In the genomic region with DNA sequence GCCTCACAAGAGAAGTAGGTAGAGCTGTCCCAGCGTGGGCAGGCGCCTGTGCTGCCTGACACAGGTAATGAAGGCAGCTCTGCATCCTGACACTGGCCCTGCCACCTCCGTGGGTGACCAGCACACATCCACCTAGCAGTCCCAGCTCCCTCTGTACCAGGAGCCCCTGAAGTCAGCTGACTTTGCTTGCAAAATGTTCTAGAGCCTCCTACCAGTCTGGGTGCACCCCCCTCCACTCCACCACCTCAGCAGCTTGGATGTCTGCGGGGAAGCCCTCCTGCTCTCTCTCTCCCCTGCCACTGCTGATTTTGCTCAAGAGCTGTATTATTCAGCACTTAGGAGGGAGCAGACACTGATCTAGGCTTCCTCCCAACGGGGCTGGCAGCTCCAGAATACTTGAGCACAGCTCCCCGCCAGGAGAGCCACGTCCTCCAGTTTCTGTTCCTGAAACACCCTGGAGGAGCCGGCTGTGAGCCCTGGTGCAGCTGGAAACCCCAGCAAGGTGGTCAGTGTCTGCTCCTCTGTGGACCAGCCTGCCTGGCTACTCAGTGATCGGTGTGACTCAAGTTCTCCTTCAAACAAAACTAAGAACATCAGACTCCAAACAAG, we compare ENCODE assay signal across 6 cellular contexts. TPM values are rescaled to one million over a fixed set of nuclear protein-coding genes. Genes with fewer than 3 reads are reported as not detected.
A peak's percentile ranks its signal among the peaks of the same experiment; 100 is the strongest.
DNase-seq lines count a peak whose midpoint lies in the region; ATAC-seq lines count a peak whose summit lies in the region.

No MANE protein-coding gene starts in this region.

- no peaks in the 10 kb centered on the region for H3K27me3 Mint-ChIP-seq in activated naive CD8-positive, alpha-beta T cell treated with anti-CD3 and anti-CD28 coated beads for 36 hours

- peaks cover 43% of the 10 kb centered on the region for H3K4me1 ChIP-seq in mesodermal cell (ENCODE audit: control insufficient read depth, insufficient read depth, low read length, poor library complexity, severe bottlenecking)

- H3K4me3 ChIP-seq in mesodermal cell (ENCODE audit: extremely low read depth, insufficient read depth, low read length, poor library complexity, severe bottlenecking), result peak overlapping the region; percentile 95

- peaks cover 18% of the 10 kb centered on the region; the same call in 1 of the 2 replicates for H3K36me3 ChIP-seq in KOPT-K1 (ENCODE audit: insufficient read depth, low read length)
- H3K36me3 ChIP-seq in mesodermal cell (ENCODE audit: control insufficient read depth, insufficient read depth, low read length), result peaks cover 23% of the 10 kb centered on the region

- peak overlapping the region; percentile 95 for H3K27ac Mint-ChIP-seq in activated naive CD8-positive, alpha-beta T cell treated with anti-CD3 and anti-CD28 coated beads for 36 hours

- no peaks in the 10 kb centered on the region for H3K9me3 Mint-ChIP-seq in activated naive CD8-positive, alpha-beta T cell treated with anti-CD3 and anti-CD28 coated beads for 36 hours

- H3K4me3 Mint-ChIP-seq in activated naive CD8-positive, alpha-beta T cell treated with anti-CD3 and anti-CD28 coated beads for 36 hours, result peak overlapping the region; percentile 89

- WGBS in mesodermal cell (ENCODE audit: insufficient coverage in 2 of 2), 2 experiments, result 52 to 55% methylated on average over 9 of the region's 9 CpGs

- H3K36me3 Mint-ChIP-seq in activated naive CD8-positive, alpha-beta T cell treated with anti-CD3 and anti-CD28 coated beads for 36 hours, result peaks cover 20% of the 10 kb centered on the region

- H3K9me3 ChIP-seq in KOPT-K1 (ENCODE audit: insufficient read depth, low read length, poor library complexity, severe bottlenecking) (no peaks in the 10 kb centered on the region), mesodermal cell (ENCODE audit: control insufficient read depth, low read length) (no peaks in the 10 kb centered on the region)

- H3K4me1 Mint-ChIP-seq in activated naive CD8-positive, alpha-beta T cell treated with anti-CD3 and anti-CD28 coated beads for 36 hours, result peaks cover 44% of the 10 kb centered on the region

- no peak for ATAC-seq in GM18870 (IDR thresholded peaks at IDR 0.05; ENCODE audit: unreplicated experiment)

- H3K27ac ChIP-seq in KOPT-K1 (ENCODE audit: low read depth, low read length, poor library complexity, severe bottlenecking) (peak overlapping the region; percentile 62), mesodermal cell (ENCODE audit: low read depth, low read length, severe bottlenecking) (no peak overlapping the region)

- peak; percentile 39 for DNase-seq in activated naive CD8-positive, alpha-beta T cell treated with anti-CD3 and anti-CD28 coated beads for 36 hours
- DNase-seq in NCI-H2196 (lab: John Stamatoyannopoulos, UW; ENCODE audit: unreplicated experiment) (no peak), NCI-H1436 (lab: John Stamatoyannopoulos, UW) (no peak)

RNA-seq across cellular contexts. Expression of a gene that starts 1.0 kb away (rescaled TPM):
- 10 to 100 TPM; 58.7 to 59.0 TPM for total RNA-seq in activated naive CD8-positive, alpha-beta T cell treated with anti-CD3 and anti-CD28 coated beads for 36 hours
- 30.4 TPM for polyA plus RNA-seq in mesodermal cell (2013, experiment 1 of 2)
- polyA plus RNA-seq in mesodermal cell (2013, experiment 2 of 2), result 27.9 TPM

RNA-seq across cellular contexts. Expression of a gene that starts 1.1 kb away (rescaled TPM):
- 10 to 100 TPM; 59.7 to 62.7 TPM for total RNA-seq in activated naive CD8-positive, alpha-beta T cell treated with anti-CD3 and anti-CD28 coated beads for 36 hours
- polyA plus RNA-seq in mesodermal cell (2013, experiment 1 of 2), result 21.9 TPM
- 16.2 TPM for polyA plus RNA-seq in mesodermal cell (2013, experiment 2 of 2)

RNA-seq across cellular contexts. Expression of a gene that starts 18.9 kb away (rescaled TPM):
- total RNA-seq in activated naive CD8-positive, alpha-beta T cell treated with anti-CD3 and anti-CD28 coated beads for 36 hours, result 1 to 10 TPM; 2.0 to 2.2 TPM
- polyA plus RNA-seq in mesodermal cell (2013, experiment 1 of 2), result 0.55 TPM
- 0.40 TPM for polyA plus RNA-seq in mesodermal cell (2013, experiment 2 of 2)

RNA-seq across cellular contexts. Expression of a gene that starts 42.3 kb away (rescaled TPM):
- total RNA-seq in activated naive CD8-positive, alpha-beta T cell treated with anti-CD3 and anti-CD28 coated beads for 36 hours, result 10 to 100 TPM; 53.3 to 56.6 TPM
- 130 TPM for polyA plus RNA-seq in mesodermal cell (2013, experiment 1 of 2)
- 117 TPM for polyA plus RNA-seq in mesodermal cell (2013, experiment 2 of 2)

RNA-seq across cellular contexts. Expression of a gene that starts 54.3 kb away (rescaled TPM):
- 100 to 1,000 TPM; 197 to 204 TPM for total RNA-seq in activated naive CD8-positive, alpha-beta T cell treated with anti-CD3 and anti-CD28 coated beads for 36 hours
- 151 TPM for polyA plus RNA-seq in mesodermal cell (2013, experiment 1 of 2)
- polyA plus RNA-seq in mesodermal cell (2013, experiment 2 of 2), result 108 TPM
